1 cellular context compared by ENCODE assay signal in the genomic region with DNA sequence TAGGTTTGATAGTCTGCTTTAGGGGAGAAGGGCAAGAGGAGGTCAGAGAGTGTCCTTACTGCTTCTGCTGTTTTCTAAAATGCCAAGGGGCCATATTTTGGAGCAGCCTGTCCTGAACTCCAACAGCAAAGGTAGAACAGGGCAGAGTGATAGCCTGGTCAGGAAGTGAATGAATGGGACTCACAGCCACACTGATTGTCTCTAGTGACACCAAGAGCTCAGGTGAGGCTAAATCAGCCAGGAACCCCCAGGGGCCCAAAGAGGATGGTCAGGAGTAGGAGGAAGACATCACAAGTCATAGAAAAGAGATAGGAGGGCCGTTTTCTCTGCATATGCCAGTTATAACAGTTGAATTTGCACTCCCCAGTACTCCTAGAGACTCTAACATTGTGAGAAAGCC.
TF ChIP-seq lines count a peak whose summit lies in the region.

No MANE protein-coding gene starts in this region.

TF ChIP-seq in HepG2, 621 proteins besides CTCF, POLR2A, EP300 and RAD21 (continued from another document):
- no peak for TF ChIP-seq ELK4 (CRISPR knock-in tag; IDR thresholded peaks at IDR 0.05; ENCODE audit: borderline replicate concordance)
- TF ChIP-seq, protein P1, sequence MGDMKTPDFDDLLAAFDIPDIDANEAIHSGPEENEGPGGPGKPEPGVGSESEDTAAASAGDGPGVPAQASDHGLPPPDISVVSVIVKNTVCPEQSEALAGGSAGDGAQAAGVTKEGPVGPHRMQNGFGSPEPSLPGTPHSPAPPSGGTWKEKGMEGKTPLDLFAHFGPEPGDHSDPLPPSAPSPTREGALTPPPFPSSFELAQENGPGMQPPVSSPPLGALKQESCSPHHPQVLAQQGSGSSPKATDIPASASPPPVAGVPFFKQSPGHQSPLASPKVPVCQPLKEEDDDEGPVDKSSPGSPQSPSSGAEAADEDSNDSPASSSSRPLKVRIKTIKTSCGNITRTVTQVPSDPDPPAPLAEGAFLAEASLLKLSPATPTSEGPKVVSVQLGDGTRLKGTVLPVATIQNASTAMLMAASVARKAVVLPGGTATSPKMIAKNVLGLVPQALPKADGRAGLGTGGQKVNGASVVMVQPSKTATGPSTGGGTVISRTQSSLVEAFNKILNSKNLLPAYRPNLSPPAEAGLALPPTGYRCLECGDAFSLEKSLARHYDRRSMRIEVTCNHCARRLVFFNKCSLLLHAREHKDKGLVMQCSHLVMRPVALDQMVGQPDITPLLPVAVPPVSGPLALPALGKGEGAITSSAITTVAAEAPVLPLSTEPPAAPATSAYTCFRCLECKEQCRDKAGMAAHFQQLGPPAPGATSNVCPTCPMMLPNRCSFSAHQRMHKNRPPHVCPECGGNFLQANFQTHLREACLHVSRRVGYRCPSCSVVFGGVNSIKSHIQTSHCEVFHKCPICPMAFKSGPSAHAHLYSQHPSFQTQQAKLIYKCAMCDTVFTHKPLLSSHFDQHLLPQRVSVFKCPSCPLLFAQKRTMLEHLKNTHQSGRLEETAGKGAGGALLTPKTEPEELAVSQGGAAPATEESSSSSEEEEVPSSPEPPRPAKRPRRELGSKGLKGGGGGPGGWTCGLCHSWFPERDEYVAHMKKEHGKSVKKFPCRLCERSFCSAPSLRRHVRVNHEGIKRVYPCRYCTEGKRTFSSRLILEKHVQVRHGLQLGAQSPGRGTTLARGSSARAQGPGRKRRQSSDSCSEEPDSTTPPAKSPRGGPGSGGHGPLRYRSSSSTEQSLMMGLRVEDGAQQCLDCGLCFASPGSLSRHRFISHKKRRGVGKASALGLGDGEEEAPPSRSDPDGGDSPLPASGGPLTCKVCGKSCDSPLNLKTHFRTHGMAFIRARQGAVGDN (CRISPR knock-in tag; IDR thresholded peaks at IDR 0.05), result no peak
TF ChIP-seq in HepG2: peak in this region for 1.
